28 cellular contexts compared by ENCODE assay signal in genomic region chr5:79261907-79262306, GRCh38. TPM values are rescaled to one million over a fixed set of nuclear protein-coding genes. Genes with fewer than 3 reads are reported as not detected.
DNase-seq lines count a peak whose midpoint lies in the region; ATAC-seq and TF ChIP-seq lines count a peak whose summit lies in the region.
"Had no signal": no experiment of that assay in that cellular context is flagged by ENCODE, and none has a peak within 500 bp of the region (broad histone marks: within the 10 kb centered on the region; RNA-seq: fewer than 3 reads in every experiment).

No MANE protein-coding gene starts in this region.

- H3K79me2 ChIP-seq in OCI-LY7 (ENCODE audit: insufficient read depth, low read depth, low read length): peaks cover 25% of the 10 kb centered on the region; the same call in 1 of the 2 replicates

- ATAC-seq in GM19351 (IDR thresholded peaks at IDR 0.05; ENCODE audit: unreplicated experiment) (peak; percentile 58), HG02870 (IDR thresholded peaks at IDR 0.05; ENCODE audit: unreplicated experiment) (peak; percentile 61), GM18505 (IDR thresholded peaks at IDR 0.05; ENCODE audit: unreplicated experiment) (no peak)
- ATAC-seq: activated CD8-positive, alpha-beta memory T cell treated with anti-CD3 and anti-CD28 coated beads, Interleukin-2, amount 10 ng/mL, durations not matched to agents 7 days and 5 days; left colon; mucosa of descending colon; natural killer cell treated with Interleukin-12 subunit alpha and Interleukin-12 subunit beta and Interleukin-15 and Interleukin-18, amount 100 ng/mL, for 72 hours had no signal

- POLR2A ChIA-PET in OCI-LY7 (lab: Charles Lee): interaction anchor here (0.7 to 1.4 kb wide), 6 partner anchors 10 to 291 kb away, joined by 3 to 5 read pairs (median 4); no protein-coding TSS in a partner anchor

- H3K9ac ChIP-seq in iPS-20b (ENCODE audit: low read depth, low read length): peak overlapping the region; percentile 72; the same call in 1 of the 2 replicates
- H3K9ac ChIP-seq: BLaER1 had no signal

- peak overlapping the region; percentile 68 for H3K4me2 ChIP-seq in OCI-LY7 (ENCODE audit: low read length)
- H3K4me2 ChIP-seq: BLaER1, hepatocyte had no signal

- H3K36me3 ChIP-seq in OCI-LY7 (ENCODE audit: insufficient read depth, low read length): no peaks in the 10 kb centered on the region; the same call in 1 of the 2 replicates
- H3K36me3 ChIP-seq in iPS-20b (ENCODE audit: insufficient read depth, low read depth, low read length): no peaks in the 10 kb centered on the region
- H3K36me3 ChIP-seq: breast epithelium, SJSA1 had no signal

- H3K9me2 ChIP-seq in OCI-LY7 (ENCODE audit: insufficient read depth, low read length): no peaks in the 10 kb centered on the region

- H2AFZ ChIP-seq in OCI-LY7 (ENCODE audit: low read length): peak overlapping the region; percentile 16; the same call in 1 of the 2 replicates
- H2AFZ ChIP-seq: hepatocyte had no signal

- CTCF ChIA-PET in OCI-LY7 (lab: Charles Lee; ENCODE audit: unreplicated experiment): no interaction called here

- no TSS peak for BruUV-seq in OCI-LY7 (replicated peaks; lab: Mats Ljungman, UMichigan)

- no peak for TF ChIP-seq POLR2A in GM18505 (IDR thresholded peaks at IDR 0.05; ENCODE audit: borderline replicate concordance, extremely low read depth, insufficient read depth, insufficient read length)

- no peaks in the 10 kb centered on the region for H4K20me1 ChIP-seq in OCI-LY7 (ENCODE audit: insufficient read depth, low read length)

- peaks cover 9% of the 10 kb centered on the region; the same call in 1 of the 2 replicates for H3K9me3 ChIP-seq in OCI-LY7 (ENCODE audit: low read length)
- H3K9me3 ChIP-seq in iPS-20b (ENCODE audit: insufficient read depth, low read depth, low read length): no peaks in the 10 kb centered on the region
- H3K9me3 ChIP-seq: breast epithelium, mucosa of descending colon, SJSA1 had no signal

- peak; percentile 67 for DNase-seq in OCI-LY7 (ENCODE audit: low spot score)
- DNase-seq in activated effector memory CD4-positive, alpha-beta T cell treated with anti-CD3 and anti-CD28 coated beads, Interleukin-2, amount 50 U/mL, for 16 hours: no peak
- DNase-seq in NCI-H2196 (lab: John Stamatoyannopoulos, UW; ENCODE audit: unreplicated experiment): no peak
- DNase-seq: activated CD4-positive, alpha-beta T cell treated with anti-CD3 and anti-CD28 coated beads, Interleukin-2, amount 10 ng/mL, durations not matched to agents 7 days and 5 days; activated CD8-positive, alpha-beta memory T cell treated with anti-CD3 and anti-CD28 coated beads, Interleukin-2, amount 10 ng/mL, durations not matched to agents 7 days and 5 days; activated naive CD4-positive, alpha-beta T cell treated with Interleukin-2 at 50 U/mL for 16 hours; activated T-cell treated with anti-CD3 and anti-CD28 coated beads, Interleukin-2, amount 50 U/mL, for 72 hours; anterior cingulate cortex; DMS53; left colon; mammary epithelial cell; mucosa of descending colon; NCI-H1417; NCI-H2081 treated with DMSO at 0.1 percent for 48 hours; NCI-H345; stimulated activated CD4-positive, alpha-beta T cell treated with anti-CD3 and anti-CD28 coated beads, Interleukin-4, amount 100 ng/mL, for 1 hour; T-helper 9 cell; trophoblast cell had no signal

- H3K4me3 ChIP-seq in OCI-LY7 (ENCODE audit: low read depth, low read length, poor library complexity, severe bottlenecking): peak overlapping the region; percentile 47
- peak overlapping the region; percentile 25; the same call in 1 of the 2 replicates for H3K4me3 ChIP-seq in iPS-20b (ENCODE audit: low read length)
- H3K4me3 ChIP-seq: BLaER1, breast epithelium, hepatocyte, mucosa of descending colon, SJSA1 had no signal

- intact Hi-C loops in OCI-LY7 (cut with micrococcal nuclease; ENCODE audit: unreplicated experiment): no loop called here

- H3K27me3 ChIP-seq in iPS-20b (ENCODE audit: insufficient read depth, low read length): no peaks in the 10 kb centered on the region
- H3K27me3 ChIP-seq: BLaER1, breast epithelium, hepatocyte, SJSA1 had no signal

- no peak for TF ChIP-seq CTCF in OCI-LY7 (conservative IDR thresholded peaks at IDR 0.05; ENCODE audit: low read length)

- H3K27ac ChIP-seq in OCI-LY7 (ENCODE audit: low read depth, low read length, poor library complexity, severe bottlenecking) (peak overlapping the region; percentile 90), iPS-20b (ENCODE audit: low read length) (peak overlapping the region; percentile 87)
- H3K27ac ChIP-seq: BLaER1, breast epithelium, hepatocyte, SJSA1, VCaP had no signal

- H3K4me1 ChIP-seq in OCI-LY7 (ENCODE audit: insufficient read depth, low read length, poor library complexity, severe bottlenecking): peaks cover 63% of the 10 kb centered on the region
- peaks cover 19% of the 10 kb centered on the region; the same call in 1 of the 2 replicates for H3K4me1 ChIP-seq in iPS-20b (ENCODE audit: insufficient read depth, low read length)
- H3K4me1 ChIP-seq: breast epithelium, SJSA1 had no signal

RNA-seq across cellular contexts. Expression of gene JMY, which starts 26.0 kb away (rescaled TPM):
- 4.3 and 4.5 TPM in 2 replicates for total RNA-seq in OCI-LY7 (2014; rRNA removed; shearing (Covaris generic))
- total RNA-seq in OCI-LY7 (2022): 6.3 and 7.1 TPM in 2 replicates
